ENCODE assay signal across 8 cellular contexts in the genomic region with DNA sequence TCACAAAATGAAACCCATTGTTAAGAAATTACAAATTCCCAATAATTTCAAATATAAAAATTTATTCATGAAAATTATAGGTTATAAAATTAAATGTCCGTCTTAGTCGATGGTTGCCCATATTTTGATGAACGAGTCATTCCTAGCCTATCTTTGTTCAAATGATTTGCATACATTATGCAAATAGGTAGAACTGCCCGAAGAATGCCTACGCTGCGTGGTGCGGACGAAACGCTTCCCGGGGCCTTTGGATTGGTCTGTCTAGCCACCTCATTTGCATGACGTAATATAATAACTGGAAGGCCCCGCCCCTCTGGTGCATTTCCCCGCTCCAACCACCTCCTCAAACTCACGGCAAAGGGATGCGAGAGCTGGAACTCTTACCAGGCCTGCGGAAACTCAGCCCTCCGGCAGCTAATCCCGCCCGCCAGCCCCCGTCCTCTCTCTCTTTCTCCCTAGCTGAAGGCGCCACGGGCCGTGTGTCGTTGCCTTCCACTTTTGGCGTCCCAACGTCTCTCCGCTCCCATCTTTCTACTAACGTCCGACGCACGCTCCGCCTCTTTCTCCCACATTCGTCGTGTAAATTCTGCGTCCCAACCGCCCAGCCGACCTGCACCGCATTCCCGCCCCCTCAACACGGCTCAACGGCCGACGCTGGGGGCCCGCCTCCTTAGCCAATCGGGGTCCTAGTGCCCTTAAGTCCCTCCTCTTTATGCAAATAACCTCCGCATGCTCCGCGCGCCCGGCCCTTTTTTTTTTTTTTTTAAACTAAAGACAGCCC. TPM values are rescaled to one million over a fixed set of nuclear protein-coding genes. Genes with fewer than 3 reads are reported as not detected.
DNase-seq lines count a peak whose midpoint lies in the region; ATAC-seq, FAIRE-seq and TF ChIP-seq lines count a peak whose summit lies in the region.

No MANE protein-coding gene starts in this region.

- peak; percentile 93 for FAIRE-seq in GM12892 (lab: Jason Lieb, UNC)

- peak; percentile 83 for TF ChIP-seq POLR2A in GM12892 (IDR thresholded peaks at IDR 0.05; ENCODE audit: low read depth, low read length)
- peak; percentile 93 to 97 for TF ChIP-seq POLR2A in tibial nerve (IDR thresholded peaks at IDR 0.05)

- H2AFZ ChIP-seq in parathyroid adenoma = peak overlapping the region; percentile 79

- no peaks in the 10 kb centered on the region for H3K27me3 ChIP-seq in parathyroid adenoma (ENCODE audit: control insufficient read depth, insufficient read depth, low read length)
- no peaks in the 10 kb centered on the region for H3K27me3 ChIP-seq in tibial nerve

- intact Hi-C loops in cardiac septum (cut with DNase I) = loop anchor here (1.0 to 2.0 kb wide), 2 partner anchors 45 to 73 kb away; a partner anchor contains a TSS

- peak; percentile 83 for ATAC-seq in HG02840 (IDR thresholded peaks at IDR 0.05; ENCODE audit: low FRiP score, unreplicated experiment)

- peaks cover 14% of the 10 kb centered on the region for H3K4me1 ChIP-seq in parathyroid adenoma
- peaks cover 0 to 23% (median 15%) of the 10 kb centered on the region in 4 donors for H3K4me1 ChIP-seq in tibial nerve

- H3K9me3 ChIP-seq in parathyroid adenoma (ENCODE audit: control insufficient read depth, low read length) (no peaks in the 10 kb centered on the region), tibial nerve (no peaks in the 10 kb centered on the region)

- peak overlapping the region; percentile 75 for H3K27ac ChIP-seq in adipose tissue (ENCODE audit: low read depth, low read length)
- peak overlapping the region; percentile 94 for H3K27ac ChIP-seq in parathyroid adenoma
- H3K27ac ChIP-seq in tibial nerve = peak overlapping the region; percentile 92 to 98 (median 98)

- WGBS in adipose tissue, 3 donors = 0 to 1% (median 0%) methylated on average over 50 of the region's 50 CpGs
- 0% methylated on average over 50 of the region's 50 CpGs for WGBS in tibial nerve, 2 donors

- TF ChIP-seq EP300 in tibial nerve (IDR thresholded peaks at IDR 0.05) = peak; percentile 52 to 98

- TF ChIP-seq CTCF in parathyroid adenoma (IDR thresholded peaks at IDR 0.05) (no peak), tibial nerve (IDR thresholded peaks at IDR 0.05) (peak in 2 of 5 experiments; percentile 39 to 65)

- no peaks in the 10 kb centered on the region for H3K36me3 ChIP-seq in parathyroid adenoma (ENCODE audit: control insufficient read depth, insufficient read depth, low read length)
- peaks cover under 1 to 21% (median 8%) of the 10 kb centered on the region in 3 donors for H3K36me3 ChIP-seq in tibial nerve

- peak overlapping the region; percentile 88 for H3K4me3 ChIP-seq in parathyroid adenoma (ENCODE audit: low read depth, low read length)
- peak overlapping the region; percentile 44 to 100 (median 90) for H3K4me3 ChIP-seq in tibial nerve

- H3K79me2 ChIP-seq in parathyroid adenoma = peaks cover 12% of the 10 kb centered on the region

- no peak overlapping the region for H3K9ac ChIP-seq in parathyroid adenoma

- DNase-seq in GM12892 (ENCODE audit: insufficient read length) = peak; percentile 89
- peak; percentile 98 for DNase-seq in NCI-H1436 (lab: John Stamatoyannopoulos, UW)
- DNase-seq in SW480 (ENCODE audit: low spot score) = peak; percentile 98
- DNase-seq in cardiac septum (ENCODE audit: low spot score) = peak; percentile 98
- DNase-seq in tibial nerve (ENCODE audit: low spot score in 2 of 2) = peak; percentile 96

- peak overlapping the region; percentile 88 for H3K4me2 ChIP-seq in parathyroid adenoma (ENCODE audit: low read length)

RNA-seq across cellular contexts. Expression of a gene that starts 0.5 kb away (rescaled TPM):
- 77.1 TPM for polyA plus RNA-seq in GM12892 (2012; ENCODE audit: missing spikeins)
- polyA plus RNA-seq in adipose tissue = 100 to 1,000 TPM in 2 of 3 donors, 10 to 100 TPM in 1; 47.8 to 112 (median 110) TPM
- total RNA-seq in cardiac septum (125 TPM), tibial nerve (100 to 1,000 TPM in 2 of 4 donors, 10 to 100 TPM in 2; 71.4 to 113 (median 88.0) TPM)

RNA-seq across cellular contexts. Expression of a gene that starts 5.0 kb away (rescaled TPM):
- polyA plus RNA-seq in GM12892 (2012; ENCODE audit: missing spikeins) = 48.0 TPM
- 100 to 1,000 TPM in 1 of 3 donors, 10 to 100 TPM in 1, 1 to 10 TPM in 1; 7.9 to 180 (median 63.1) TPM for polyA plus RNA-seq in adipose tissue
- 10.3 TPM for total RNA-seq in cardiac septum
- 10 to 100 TPM; 27.1 to 66.3 (median 50.4) TPM for total RNA-seq in tibial nerve

RNA-seq across cellular contexts. Expression of a gene that starts 27.2 kb away (rescaled TPM):
- 14.7 TPM for polyA plus RNA-seq in GM12892 (2012; ENCODE audit: missing spikeins)
- under 1 TPM in 2 of 3 donors, not detected in 1; 0.14 to 0.39 TPM for polyA plus RNA-seq in adipose tissue
- total RNA-seq in cardiac septum = not detected
- total RNA-seq in tibial nerve = not detected

RNA-seq across cellular contexts. Expression of a gene that starts 32.5 kb away (rescaled TPM):
- polyA plus RNA-seq in GM12892 (2012; ENCODE audit: missing spikeins) = 124 TPM
- 100 to 1,000 TPM; 109 to 202 (median 189) TPM for polyA plus RNA-seq in adipose tissue
- total RNA-seq in cardiac septum = 270 TPM
- 100 to 1,000 TPM; 189 to 228 (median 210) TPM for total RNA-seq in tibial nerve

RNA-seq across cellular contexts. Expression of a gene that starts 33.9 kb away (rescaled TPM):
- 20.2 TPM for polyA plus RNA-seq in GM12892 (2012; ENCODE audit: missing spikeins)
- 10 to 100 TPM in 2 of 3 donors, 1 to 10 TPM in 1; 3.1 to 41.1 (median 32.1) TPM for polyA plus RNA-seq in adipose tissue
- total RNA-seq in cardiac septum = 5.4 TPM
- total RNA-seq in tibial nerve = 10 to 100 TPM; 15.7 to 86.5 (median 20.8) TPM

Comparison
In these comparisons a context has a peak if more than half of its experiments do, and no peak if none do; other contexts are left out.
1. Peak in every context shown above with its lines: DNase-seq, ATAC-seq, H3K4me3 ChIP-seq and H3K27ac ChIP-seq.